In the genomic region with DNA sequence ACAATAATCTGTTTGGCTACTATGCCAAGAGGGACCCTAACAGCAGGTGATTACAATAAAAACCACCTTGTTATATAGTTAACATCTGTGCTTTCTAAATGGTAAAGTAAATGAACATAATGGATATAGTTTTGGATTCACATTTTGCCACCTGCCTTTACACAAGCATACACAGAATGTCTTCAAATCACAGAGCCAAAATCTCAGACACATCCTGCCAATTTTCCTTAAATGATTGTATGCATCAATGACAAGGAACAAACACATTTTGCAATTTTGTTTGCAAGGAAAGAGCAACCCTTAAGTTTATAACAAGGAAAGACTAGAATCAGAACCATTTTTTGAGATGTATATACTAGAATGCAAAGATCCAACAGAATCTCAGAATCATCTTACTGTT, we compare ENCODE assay signal across 18 cellular contexts.
"Had no signal": no experiment of that assay in that cellular context is flagged by ENCODE, and none has a peak within 500 bp of the region (broad histone marks: within the 10 kb centered on the region; RNA-seq: fewer than 3 reads in every experiment).

No MANE protein-coding gene starts in this region.

- H3K27ac Mint-ChIP-seq: activated naive CD4-positive, alpha-beta T cell treated with anti-CD3 and anti-CD28 coated beads for 36 hours; activated T-helper 17 cell treated with anti-CD3 and anti-CD28 coated beads, Interleukin-2, amount 50 U/mL, for 72 hours; memory B cell; naive thymus-derived CD4-positive, alpha-beta T cell; stimulated activated naive B cell treated with anti-CD40 and anti-IgM and Interleukin-4, amounts not matched to agents 10 μg/mL and 1 μg/mL and 100 μg/mL, for 72 hours had no signal

- H3K4me1 Mint-ChIP-seq: activated T-helper 17 cell treated with anti-CD3 and anti-CD28 coated beads, Interleukin-2, amount 50 U/mL, for 72 hours; memory B cell; naive thymus-derived CD4-positive, alpha-beta T cell; stimulated activated naive B cell treated with anti-CD40 and anti-IgM and Interleukin-4, amounts not matched to agents 10 μg/mL and 1 μg/mL and 100 μg/mL, for 72 hours had no signal

- H3K27me3 Mint-ChIP-seq: activated T-helper 17 cell treated with anti-CD3 and anti-CD28 coated beads, Interleukin-2, amount 50 U/mL, for 72 hours; memory B cell; naive thymus-derived CD4-positive, alpha-beta T cell; stimulated activated naive B cell treated with anti-CD40 and anti-IgM and Interleukin-4, amounts not matched to agents 10 μg/mL and 1 μg/mL and 100 μg/mL, for 72 hours had no signal

- H3K9me3 Mint-ChIP-seq: memory B cell had no signal

- H3K4me3 Mint-ChIP-seq: activated naive CD4-positive, alpha-beta T cell treated with anti-CD3 and anti-CD28 coated beads for 36 hours; activated T-helper 17 cell treated with anti-CD3 and anti-CD28 coated beads, Interleukin-2, amount 50 U/mL, for 72 hours; memory B cell; naive thymus-derived CD4-positive, alpha-beta T cell; stimulated activated naive B cell treated with anti-CD40 and anti-IgM and Interleukin-4, amounts not matched to agents 10 μg/mL and 1 μg/mL and 100 μg/mL, for 72 hours had no signal

- H3K4me3 ChIP-seq: ascending aorta, breast epithelium, dorsolateral prefrontal cortex, mucosa of descending colon, tibial artery had no signal

- H3K36me3 Mint-ChIP-seq: memory B cell; naive thymus-derived CD4-positive, alpha-beta T cell; stimulated activated naive B cell treated with anti-CD40 and anti-IgM and Interleukin-4, amounts not matched to agents 10 μg/mL and 1 μg/mL and 100 μg/mL, for 72 hours had no signal

- DNase-seq: activated naive CD4-positive, alpha-beta T cell treated with anti-CD3 and anti-CD28 coated beads for 36 hours; activated T-cell treated with anti-CD3 and anti-CD28 coated beads for 4 hours; dorsolateral prefrontal cortex; hypothalamus; left ventricle myocardium superior; mucosa of descending colon; naive thymus-derived CD4-positive, alpha-beta T cell; posterior cingulate gyrus; stimulated activated CD4-positive, alpha-beta T cell treated with anti-CD3 and anti-CD28 coated beads, Interleukin-15, amount 100 ng/mL, for 24 hours; stimulated activated CD4-positive, alpha-beta T cell treated with anti-CD3 and anti-CD28 coated beads, Interleukin-4, amount 100 ng/mL, for 1 hour; stimulated activated naive B cell treated with anti-CD40 and anti-IgM and Interleukin-4, amounts not matched to agents 10 μg/mL and 1 μg/mL and 100 μg/mL, for 72 hours; T-helper 9 cell; tibial artery had no signal

- ATAC-seq: activated CD4-positive, CD25-positive, alpha-beta regulatory T cell treated with anti-CD3 and anti-CD28 coated beads, Interleukin-2, amount 50 U/mL, for 24 hours; activated T-helper 17 cell treated with anti-CD3 and anti-CD28 coated beads, Interleukin-2, amount 50 U/mL, for 72 hours; left ventricle myocardium superior; mucosa of descending colon; naive thymus-derived CD4-positive, alpha-beta T cell; stimulated activated naive B cell treated with anti-CD40 and anti-IgM and Interleukin-4, amounts not matched to agents 10 μg/mL and 1 μg/mL and 100 μg/mL, for 72 hours had no signal
